In the genomic region with DNA sequence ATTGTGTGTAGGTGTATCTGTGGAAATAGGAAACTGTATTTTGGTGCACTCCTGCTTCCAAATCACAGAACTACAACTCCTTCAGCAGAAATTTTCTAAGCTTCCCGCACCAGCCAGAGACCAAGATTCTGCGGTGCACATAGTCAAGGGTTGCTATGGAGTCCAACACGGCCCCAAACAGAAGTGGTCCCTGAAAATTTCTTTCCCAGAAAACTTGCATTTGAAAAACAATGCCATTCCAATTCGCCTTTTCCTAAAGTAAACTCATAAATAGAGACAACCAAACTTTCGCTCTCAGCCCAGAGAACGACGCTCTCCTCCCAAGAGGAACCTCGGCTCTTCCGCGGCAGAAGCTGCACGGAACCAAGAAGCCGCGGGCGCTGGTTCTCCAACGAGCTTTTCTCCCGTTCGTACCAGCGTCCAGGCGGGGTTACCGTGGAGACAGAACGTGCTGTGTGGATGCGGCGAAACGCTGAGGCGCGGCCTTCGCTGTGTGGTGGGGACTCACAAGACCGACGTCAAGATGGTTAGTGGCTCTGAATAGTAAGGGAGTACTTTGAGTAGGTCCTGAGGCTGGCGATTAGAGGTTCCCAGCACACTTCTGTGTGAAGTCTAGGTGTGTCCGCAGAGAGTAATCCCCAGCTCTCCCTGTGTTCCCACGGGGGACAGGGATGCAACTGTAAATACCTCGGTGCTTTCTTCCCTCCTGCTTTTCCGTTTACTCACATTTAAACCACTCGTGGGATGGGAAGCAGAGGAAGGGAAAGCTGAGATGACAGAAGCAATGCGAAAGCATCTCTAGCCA, we compare ENCODE assay signal across 8 cellular contexts. TPM values are rescaled to one million over a fixed set of nuclear protein-coding genes. Genes with fewer than 3 reads are reported as not detected.
DNase-seq lines count a peak whose midpoint lies in the region; ATAC-seq, FAIRE-seq and TF ChIP-seq lines count a peak whose summit lies in the region.

No MANE protein-coding gene starts in this region.

- H2AFZ ChIP-seq in OCI-LY3 (ENCODE audit: low read depth, low read length): peak overlapping the region; percentile 94

- no peak overlapping the region for H3K27ac ChIP-seq in HUES6 (ENCODE audit: low read depth, low read length)
- peak overlapping the region; percentile 20 for H3K27ac ChIP-seq in OCI-LY3 (ENCODE audit: low read length)
- H3K27ac ChIP-seq in epithelial cell of prostate: no peak overlapping the region

- H3K4me3 ChIP-seq in HUES6 (ENCODE audit: low read depth, low read length) (peak overlapping the region; percentile 76), OCI-LY3 (ENCODE audit: low read length) (peak overlapping the region; percentile 95), mononuclear cell (ENCODE audit: low read length) (peak overlapping the region; percentile 46)

- ATAC-seq in GM21423 (IDR thresholded peaks at IDR 0.05; ENCODE audit: unreplicated experiment): peak; percentile 98

- peaks cover 10% of the 10 kb centered on the region; the same call in 1 of the 2 replicates for H3K4me1 ChIP-seq in HUES6 (ENCODE audit: control insufficient read depth, insufficient read depth, low read length)
- H3K4me1 ChIP-seq in OCI-LY3 (ENCODE audit: low read length): peaks cover 25% of the 10 kb centered on the region
- H3K4me1 ChIP-seq in mononuclear cell (ENCODE audit: insufficient read depth, low read length): peaks cover 33% of the 10 kb centered on the region

- H3K9ac ChIP-seq in HUES6 (ENCODE audit: low read length) (peak overlapping the region; percentile 51), OCI-LY3 (ENCODE audit: low read length) (peak overlapping the region; percentile 61)

- H4K20me1 ChIP-seq in OCI-LY3 (ENCODE audit: insufficient read depth, low read length): no peaks in the 10 kb centered on the region

- no peaks in the 10 kb centered on the region for H3K9me3 ChIP-seq in HUES6 (ENCODE audit: control insufficient read depth, insufficient read depth, low read depth, low read length)
- H3K9me3 ChIP-seq in OCI-LY3 (ENCODE audit: insufficient read depth, low read length): no peaks in the 10 kb centered on the region
- no peaks in the 10 kb centered on the region for H3K9me3 ChIP-seq in mononuclear cell (ENCODE audit: low read depth, low read length)

- peak; percentile 43 for DNase-seq in D721Med (ENCODE audit: insufficient read length, low spot score)
- peak; percentile 86 for DNase-seq in activated T-cell treated with anti-CD3 and anti-CD28 coated beads for 24 hours (ENCODE audit: low read depth)
- peak; percentile 39 for DNase-seq in epithelial cell of prostate (ENCODE audit: low read depth, low spot score)
- peak; percentile 78 to 79 for DNase-seq in stimulated activated CD8-positive, alpha-beta memory T cell treated with anti-CD3 and anti-CD28 coated beads, Interleukin-2, amount 100 ng/mL, for 1 hour (ENCODE audit: low read depth in 2 of 2)

- no peaks in the 10 kb centered on the region for H3K79me2 ChIP-seq in OCI-LY3 (ENCODE audit: low read length)

- H3K36me3 ChIP-seq in HUES6 (ENCODE audit: control insufficient read depth, insufficient read depth, low read length): no peaks in the 10 kb centered on the region; the same call in 1 of the 2 replicates
- no peaks in the 10 kb centered on the region for H3K36me3 ChIP-seq in OCI-LY3 (replicated peaks; ENCODE audit: low read depth, low read length)

- no peaks in the 10 kb centered on the region for H3K27me3 ChIP-seq in HUES6 (ENCODE audit: control insufficient read depth, insufficient read depth, low read length)
- no peaks in the 10 kb centered on the region for H3K27me3 ChIP-seq in OCI-LY3 (ENCODE audit: low read depth, low read length)
- H3K27me3 ChIP-seq in mononuclear cell (ENCODE audit: insufficient read depth, low read length): no peaks in the 10 kb centered on the region

- TF ChIP-seq CTCF in D721Med (IDR thresholded peaks at IDR 0.05; ENCODE audit: insufficient read depth, missing control alignments): no peak
- TF ChIP-seq CTCF in OCI-LY3 (IDR thresholded peaks at IDR 0.05; ENCODE audit: low read depth, low read length): no peak

- FAIRE-seq in D721Med (lab: Jason Lieb, UNC): no peak

- H3K4me2 ChIP-seq in OCI-LY3 (ENCODE audit: low read length): peak overlapping the region; percentile 95

RNA-seq across cellular contexts. Expression of a gene that starts 24.0 kb away (rescaled TPM):
- total RNA-seq in mononuclear cell: 122 TPM
